ENCODE assay signal across 2 cellular contexts in genomic region chr2:151175857-151176256, GRCh38.
TF ChIP-seq lines count a peak whose summit lies in the region.

No MANE protein-coding gene starts in this region.

TF ChIP-seq in A549, 52 proteins besides CTCF, POLR2A, EP300 and RAD21 (continued from another document):
- TF ChIP-seq SMC3 (IDR thresholded peaks at IDR 0.05) (no peak), HOXB5 (CRISPR knock-in tag; IDR thresholded peaks at IDR 0.05) (no peak), NR3C1 (IDR thresholded peaks at IDR 0.05) (no peak), GATA3 (IDR thresholded peaks at IDR 0.05; ENCODE audit: borderline replicate concordance) (no peak), CHD4 (IDR thresholded peaks at IDR 0.05; ENCODE audit: borderline replicate concordance) (no peak), MYC (IDR thresholded peaks at IDR 0.05; ENCODE audit: borderline replicate concordance, low read length) (no peak), ZSCAN20 (CRISPR knock-in tag; IDR thresholded peaks at IDR 0.05) (no peak), NFE2L2 (conservative IDR thresholded peaks at IDR 0.05; ENCODE audit: low read length) (no peak), MAX (IDR thresholded peaks at IDR 0.05) (no peak), HOXA7 (CRISPR knock-in tag; IDR thresholded peaks at IDR 0.05) (no peak), CBX2 (IDR thresholded peaks at IDR 0.05; ENCODE audit: borderline replicate concordance, low read depth) (no peak), PHF8 (IDR thresholded peaks at IDR 0.05; ENCODE audit: borderline replicate concordance, low read depth) (no peak), HES2 (IDR thresholded peaks at IDR 0.05) (no peak)
- TF ChIP-seq, protein P1, sequence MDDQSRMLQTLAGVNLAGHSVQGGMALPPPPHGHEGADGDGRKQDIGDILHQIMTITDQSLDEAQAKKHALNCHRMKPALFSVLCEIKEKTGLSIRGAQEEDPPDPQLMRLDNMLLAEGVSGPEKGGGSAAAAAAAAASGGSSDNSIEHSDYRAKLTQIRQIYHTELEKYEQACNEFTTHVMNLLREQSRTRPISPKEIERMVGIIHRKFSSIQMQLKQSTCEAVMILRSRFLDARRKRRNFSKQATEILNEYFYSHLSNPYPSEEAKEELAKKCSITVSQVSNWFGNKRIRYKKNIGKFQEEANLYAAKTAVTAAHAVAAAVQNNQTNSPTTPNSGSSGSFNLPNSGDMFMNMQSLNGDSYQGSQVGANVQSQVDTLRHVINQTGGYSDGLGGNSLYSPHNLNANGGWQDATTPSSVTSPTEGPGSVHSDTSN (IDR thresholded peaks at IDR 0.05), result no peak
TF ChIP-seq in A549: peak in this region for 0.

TF ChIP-seq in WTC11, 78 proteins besides CTCF, POLR2A, EP300 and RAD21:
- TF ChIP-seq, protein P2, sequence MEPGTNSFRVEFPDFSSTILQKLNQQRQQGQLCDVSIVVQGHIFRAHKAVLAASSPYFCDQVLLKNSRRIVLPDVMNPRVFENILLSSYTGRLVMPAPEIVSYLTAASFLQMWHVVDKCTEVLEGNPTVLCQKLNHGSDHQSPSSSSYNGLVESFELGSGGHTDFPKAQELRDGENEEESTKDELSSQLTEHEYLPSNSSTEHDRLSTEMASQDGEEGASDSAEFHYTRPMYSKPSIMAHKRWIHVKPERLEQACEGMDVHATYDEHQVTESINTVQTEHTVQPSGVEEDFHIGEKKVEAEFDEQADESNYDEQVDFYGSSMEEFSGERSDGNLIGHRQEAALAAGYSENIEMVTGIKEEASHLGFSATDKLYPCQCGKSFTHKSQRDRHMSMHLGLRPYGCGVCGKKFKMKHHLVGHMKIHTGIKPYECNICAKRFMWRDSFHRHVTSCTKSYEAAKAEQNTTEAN (CRISPR knock-in tag; IDR thresholded peaks at IDR 0.05), result no peak
- no peak for TF ChIP-seq ZNF671 (CRISPR knock-in tag; IDR thresholded peaks at IDR 0.05)
- TF ChIP-seq, protein P3, sequence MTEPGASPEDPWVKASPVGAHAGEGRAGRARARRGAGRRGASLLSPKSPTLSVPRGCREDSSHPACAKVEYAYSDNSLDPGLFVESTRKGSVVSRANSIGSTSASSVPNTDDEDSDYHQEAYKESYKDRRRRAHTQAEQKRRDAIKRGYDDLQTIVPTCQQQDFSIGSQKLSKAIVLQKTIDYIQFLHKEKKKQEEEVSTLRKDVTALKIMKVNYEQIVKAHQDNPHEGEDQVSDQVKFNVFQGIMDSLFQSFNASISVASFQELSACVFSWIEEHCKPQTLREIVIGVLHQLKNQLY (CRISPR knock-in tag; IDR thresholded peaks at IDR 0.05), result no peak
- TF ChIP-seq MXD4 (CRISPR knock-in tag; IDR thresholded peaks at IDR 0.05; ENCODE audit: borderline replicate concordance), result no peak
